In genomic region chr7:21507627-21508343, GRCh38 we compare ENCODE assay signal across 9 cellular contexts. TPM values are rescaled to one million over a fixed set of nuclear protein-coding genes. Genes with fewer than 3 reads are reported as not detected.
DNase-seq lines count a peak whose midpoint lies in the region; ATAC-seq, FAIRE-seq and TF ChIP-seq lines count a peak whose summit lies in the region.
"Had no signal": no experiment of that assay in that cellular context is flagged by ENCODE, and none has a peak within 500 bp of the region (broad histone marks: within the 10 kb centered on the region; RNA-seq: fewer than 3 reads in every experiment).

No MANE protein-coding gene starts in this region.

- peaks cover 5% of the 10 kb centered on the region; the same call in 1 of the 2 replicates for H3K4me1 ChIP-seq in PC-3 (ENCODE audit: insufficient read depth, low read length)
- no peaks in the 10 kb centered on the region for H3K4me1 ChIP-seq in mesenchymal stem cell (ENCODE audit: control insufficient read depth, insufficient read depth, low read depth, low read length)

- H3K27me3 ChIP-seq in PC-3 (ENCODE audit: low read length) (no peaks in the 10 kb centered on the region), mesenchymal stem cell (ENCODE audit: control insufficient read depth in 1 of 2, insufficient read depth in 1 of 2, low read length in 2 of 2) (no peaks in the 10 kb centered on the region)

- CTCF ChIA-PET in PC-3 (lab: Charles Lee): interaction anchor here (0.6 to 1.2 kb wide), 4 partner anchors 132 to 282 kb away, joined by 3 to 14 read pairs (median 6); no protein-coding TSS in a partner anchor

- H3K9me3 ChIP-seq in PC-3 (ENCODE audit: low read length) (no peaks in the 10 kb centered on the region), mesenchymal stem cell (ENCODE audit: control insufficient read depth, low read length) (no peaks in the 10 kb centered on the region)

- no peak overlapping the region for H2AK5ac ChIP-seq in mesenchymal stem cell (ENCODE audit: low read length, severe bottlenecking)

- no peak overlapping the region for H2BK12ac ChIP-seq in mesenchymal stem cell (ENCODE audit: low read length in 2 of 2)

- H3K79me1 ChIP-seq in mesenchymal stem cell (replicated peaks; ENCODE audit: low read length, poor library complexity, severe bottlenecking): peaks cover 2% of the 10 kb centered on the region

- H3K27ac ChIP-seq in PC-3 (ENCODE audit: low read length) (no peak overlapping the region), mesenchymal stem cell (ENCODE audit: low read length, poor library complexity, severe bottlenecking) (no peak overlapping the region)

- BruUV-seq in PC-3 (replicated peaks; lab: Mats Ljungman, UMichigan): no TSS peak

- H2BK5ac ChIP-seq in mesenchymal stem cell (ENCODE audit: low read depth, low read length, poor library complexity, severe bottlenecking): no peak overlapping the region

- H3K79me2 ChIP-seq in PC-3 (ENCODE audit: low read length): no peaks in the 10 kb centered on the region

- no peak overlapping the region for H3K18ac ChIP-seq in mesenchymal stem cell (ENCODE audit: low read depth in 1 of 2, low read length in 2 of 2)

- intact Hi-C loops in PC-3 (cut with micrococcal nuclease): loop anchor here (1.0 to 10.0 kb wide), 7 partner anchors 80 to 733 kb away; no protein-coding TSS in a partner anchor

- no peak overlapping the region for H2BK120ac ChIP-seq in mesenchymal stem cell (ENCODE audit: low read depth, low read length)

- no peaks in the 10 kb centered on the region for H4K20me1 ChIP-seq in PC-3 (ENCODE audit: low read length)

- H3K4ac ChIP-seq in mesenchymal stem cell (ENCODE audit: low read depth in 1 of 2, low read length in 2 of 2): no peak overlapping the region

- H3K36me3 ChIP-seq in PC-3 (ENCODE audit: low read depth, low read length) (no peaks in the 10 kb centered on the region), mesenchymal stem cell (ENCODE audit: control insufficient read depth in 1 of 2, insufficient read depth in 2 of 2, low read depth in 1 of 2, low read length in 2 of 2) (peaks cover 0 to 5% of the 10 kb centered on the region in 2 experiments)

- 86% methylated on average over 7 of the region's 8 CpGs for WGBS in mesenchymal stem cell

- POLR2A ChIA-PET in PC-3 (lab: Charles Lee; ENCODE audit: unreplicated experiment): no interaction called here

- H4K8ac ChIP-seq in mesenchymal stem cell (ENCODE audit: low read length): no peak overlapping the region

- DNase-seq in AG10803 (ENCODE audit: low read depth): peak; percentile 32
- peak; percentile 74 for DNase-seq in PC-3
- peak; percentile 52 for DNase-seq in ecto neural progenitor cell (ENCODE audit: low spot score)
- peak; percentile 54 for DNase-seq in mesenchymal stem cell
- peak; percentile 18 for DNase-seq in urothelium cell line (ENCODE audit: low spot score)

- H3K4me3 ChIP-seq in AG10803 (ENCODE audit: low read length): no peak overlapping the region
- no peak overlapping the region for H3K4me3 ChIP-seq in PC-3 (ENCODE audit: low read length)
- H3K4me3 ChIP-seq in mesenchymal stem cell (ENCODE audit: insufficient read depth in 1 of 2, low read depth in 1 of 2, low read length in 2 of 2): no peak overlapping the region

- FAIRE-seq in urothelium cell line (lab: Jason Lieb, UNC): no peak
- FAIRE-seq: frontal cortex had no signal

- H2AFZ ChIP-seq in PC-3 (ENCODE audit: low read length): no peak overlapping the region
- H2AFZ ChIP-seq in mesenchymal stem cell (ENCODE audit: low read depth, low read length): no peak overlapping the region

- H3F3A ChIP-seq in PC-3 (ENCODE audit: low read length, unreplicated experiment): no peaks in the 10 kb centered on the region

- H3K4me2 ChIP-seq in PC-3 (ENCODE audit: low read length) (no peak overlapping the region), mesenchymal stem cell (ENCODE audit: low read length, poor library complexity, severe bottlenecking) (no peak overlapping the region)

- H4K91ac ChIP-seq in mesenchymal stem cell (ENCODE audit: low read length): no peak overlapping the region

- H3K9ac ChIP-seq in PC-3 (ENCODE audit: low read length) (no peak overlapping the region), mesenchymal stem cell (ENCODE audit: low read length) (no peak overlapping the region)

- ATAC-seq in PC-3 (peak; percentile 93), HG03135 (IDR thresholded peaks at IDR 0.05; ENCODE audit: unreplicated experiment) (no peak), GM18505 (IDR thresholded peaks at IDR 0.05; ENCODE audit: unreplicated experiment) (no peak)

- TF ChIP-seq CTCF in AG10803 (conservative IDR thresholded peaks at IDR 0.05; ENCODE audit: low read length): peak; percentile 80
- TF ChIP-seq CTCF in GM12874 (IDR thresholded peaks at IDR 0.05; ENCODE audit: insufficient read depth, low read depth, low read length): peak; percentile 49; the same call in 1 of the 2 replicates
- peak; percentile 86 for TF ChIP-seq CTCF in PC-3 (conservative IDR thresholded peaks at IDR 0.05; ENCODE audit: low read depth, low read length)

- no peak overlapping the region for H3K23ac ChIP-seq in mesenchymal stem cell (ENCODE audit: low read length in 2 of 2)

- TF ChIP-seq POLR2A in GM18505 (IDR thresholded peaks at IDR 0.05; ENCODE audit: borderline replicate concordance, extremely low read depth, insufficient read depth, insufficient read length): no peak

- no peaks in the 10 kb centered on the region for H3K9me2 ChIP-seq in PC-3 (replicated peaks; ENCODE audit: low read length)

- H2BK15ac ChIP-seq in mesenchymal stem cell (ENCODE audit: low read depth, poor library complexity, severe bottlenecking): no peak overlapping the region

- no peak overlapping the region for H3K14ac ChIP-seq in mesenchymal stem cell (ENCODE audit: low read length in 2 of 2)

RNA-seq across cellular contexts. Expression of gene DNAH11, which starts 35.1 kb away (rescaled TPM):
- total RNA-seq in PC-3 (2014; rRNA removed): 1.6 and 5.2 TPM in 2 replicates
- 0.11 TPM for polyA plus RNA-seq in mesenchymal stem cell (2013, experiment 1 of 2)
- 0.10 TPM for polyA plus RNA-seq in mesenchymal stem cell (2013, experiment 2 of 2)

Comparison
In these comparisons a context has a peak if more than half of its experiments do, and no peak if none do; other contexts are left out.
1. DNase-seq: peak in every context shown above with its lines; median percentile 74 in PC-3; 54 in mesenchymal stem cell; 52 in ecto neural progenitor cell; 32 in AG10803; 18 in urothelium cell line.